ENCODE assay signal across 1 cellular context in the genomic region with DNA sequence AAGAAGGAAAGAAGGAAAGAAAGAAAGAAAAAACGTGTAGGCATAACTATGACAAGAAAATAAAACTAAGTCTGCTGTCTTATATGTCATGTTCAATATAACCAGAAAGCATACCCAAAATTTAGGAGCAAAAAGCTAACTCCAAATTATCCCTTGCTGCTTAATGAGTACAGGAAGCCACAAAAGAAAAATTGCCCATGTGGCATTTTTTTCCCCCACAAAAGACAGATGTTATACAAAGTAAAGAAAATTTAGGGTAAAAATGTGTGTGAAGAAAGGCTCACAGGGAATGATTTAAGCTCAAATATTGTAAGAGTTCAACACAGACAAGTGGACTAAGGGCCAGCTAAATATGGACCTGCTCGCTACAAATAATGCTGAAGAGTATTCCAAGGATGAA.
TF ChIP-seq lines count a peak whose summit lies in the region.

No MANE protein-coding gene starts in this region.

TF ChIP-seq in HepG2, 621 proteins besides CTCF, POLR2A, EP300 and RAD21:
- TF ChIP-seq ARID3A (IDR thresholded peaks at IDR 0.05; ENCODE audit: low read depth, low read length): no peak
- TF ChIP-seq RELA (CRISPR knock-in tag; IDR thresholded peaks at IDR 0.05): no peak
- no peak for TF ChIP-seq ZBTB21 (CRISPR knock-in tag; IDR thresholded peaks at IDR 0.05)
- no peak for TF ChIP-seq TBX3 (IDR thresholded peaks at IDR 0.05; ENCODE audit: borderline replicate concordance)
- peak; percentile 67 to 77; a peak in 3 of 4 replicates for TF ChIP-seq MAFK (conservative IDR thresholded peaks at IDR 0.05 in 1 of 2, IDR thresholded peaks at IDR 0.05 in 1 of 2; ENCODE audit: low read length in 2 of 2)
- peak; percentile 60 for TF ChIP-seq MAFF (IDR thresholded peaks at IDR 0.05; ENCODE audit: low read depth, low read length)
- TF ChIP-seq ZNF550 (CRISPR knock-in tag; IDR thresholded peaks at IDR 0.05; ENCODE audit: borderline replicate concordance): no peak
TF ChIP-seq in HepG2: peak in this region for 2.
